Comparison of ENCODE assay signal across 8 cellular contexts in the genomic region with DNA sequence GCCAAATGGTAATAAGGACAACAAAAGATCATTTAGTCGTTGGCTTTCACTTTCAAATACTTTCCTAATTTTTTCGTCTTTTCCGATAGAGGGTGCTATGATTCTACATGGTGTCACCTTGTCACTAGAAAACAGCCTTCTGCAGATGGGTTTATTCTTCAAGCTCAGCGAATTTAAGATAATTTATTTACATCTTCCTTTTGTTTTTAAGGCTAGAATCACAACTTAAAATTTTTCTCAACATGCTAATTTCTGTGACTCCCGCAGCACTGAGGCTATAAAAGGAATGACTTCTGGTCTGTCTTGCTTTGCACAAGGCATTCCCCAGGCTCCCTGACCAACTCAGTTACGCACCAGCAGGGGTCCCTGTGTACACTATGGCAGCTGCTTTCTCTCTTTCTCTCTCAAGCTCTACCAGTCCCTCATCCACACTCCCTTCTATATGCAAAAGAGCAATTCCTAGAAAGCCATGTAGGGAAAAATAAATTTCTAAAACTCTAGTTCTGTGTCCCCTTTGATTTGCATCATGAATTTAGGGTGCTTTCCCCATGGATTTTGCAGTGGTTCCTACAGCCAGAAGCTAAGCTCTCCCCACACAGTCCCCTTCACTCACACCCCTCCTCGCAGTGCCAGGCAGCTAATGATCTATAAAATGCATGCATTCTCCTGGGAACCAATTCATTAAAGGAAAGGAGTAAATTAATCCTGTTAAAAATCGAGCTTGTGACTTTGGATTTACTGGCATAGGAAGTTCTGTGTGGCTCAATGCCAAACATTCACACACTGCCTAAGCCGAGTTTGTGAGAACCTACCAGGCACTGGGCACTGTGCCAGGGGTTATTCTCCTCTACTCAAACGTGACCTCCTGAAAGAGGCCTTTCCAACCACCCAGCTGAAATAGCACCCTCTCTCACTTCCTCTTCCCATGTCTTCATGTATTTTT.
DNase-seq lines count a peak whose midpoint lies in the region; ATAC-seq and TF ChIP-seq lines count a peak whose summit lies in the region.

No MANE protein-coding gene starts in this region.

- TF ChIP-seq EP300 in esophagus muscularis mucosa (IDR thresholded peaks at IDR 0.05): no peak

- 6% methylated on average over 10 of the region's 10 CpGs for WGBS in esophagus muscularis mucosa

- peak overlapping the region; percentile 21 for H3K27ac Mint-ChIP-seq in type B pancreatic cell

- peak; percentile 16 for TF ChIP-seq CTCF in GM20000 (IDR thresholded peaks at IDR 0.05; ENCODE audit: extremely low read depth, missing control alignments)
- peak; percentile 52 to 56 (median 55) for TF ChIP-seq CTCF in esophagus muscularis mucosa (IDR thresholded peaks at IDR 0.05)
- TF ChIP-seq CTCF in type B pancreatic cell (conservative IDR thresholded peaks at IDR 0.05): peak; percentile 82

- H3K27ac ChIP-seq in esophagus muscularis mucosa (replicated peaks in 1 of 4): no peak overlapping the region

- no peaks in the 10 kb centered on the region for H3K27me3 ChIP-seq in esophagus muscularis mucosa

- H3K4me3 ChIP-seq in esophagus muscularis mucosa: peak overlapping the region in 3 of 4 donors; percentile 16 to 42 (median 19)

- H3K4me1 ChIP-seq in esophagus muscularis mucosa: peaks cover 5 to 13% (median 12%) of the 10 kb centered on the region in 4 donors

- intact Hi-C loops in esophagus muscularis mucosa (cut with DNase I): loop anchor here (2.0 kb wide), 1 partner anchor 105 kb away; no protein-coding TSS in a partner anchor

- no peaks in the 10 kb centered on the region for H3K27me3 Mint-ChIP-seq in type B pancreatic cell

- H3K4me3 Mint-ChIP-seq in type B pancreatic cell: peak overlapping the region; percentile 84

- H3K4me1 Mint-ChIP-seq in type B pancreatic cell (ENCODE audit: unreplicated experiment): no peaks in the 10 kb centered on the region

- no peaks in the 10 kb centered on the region for H3K9me3 ChIP-seq in esophagus muscularis mucosa

- peak; percentile 58 for ATAC-seq in HG03558 (IDR thresholded peaks at IDR 0.05; ENCODE audit: extremely low read depth, unreplicated experiment)

- no peaks in the 10 kb centered on the region for H3K36me3 ChIP-seq in esophagus muscularis mucosa

- peaks cover 4% of the 10 kb centered on the region for H3K9me3 Mint-ChIP-seq in type B pancreatic cell

- peak; percentile 90 for DNase-seq in DMS153 (lab: John Stamatoyannopoulos, UW)
- peak; percentile 74 for DNase-seq in GM20000 (ENCODE audit: low spot score)
- peak; percentile 62 for DNase-seq in NCI-H460 (ENCODE audit: extremely low read depth, low read depth)
- peak; percentile 28 to 48 for DNase-seq in activated CD4-positive, alpha-beta T cell treated with anti-CD3 and anti-CD28 coated beads, Interleukin-2, amount 50 U/mL, for 48 hours
- no peak for DNase-seq in esophagus muscularis mucosa (ENCODE audit: extremely low spot score)
- DNase-seq in myocyte (ENCODE audit: low read depth): peak; percentile 79
- no peak for DNase-seq in type B pancreatic cell (ENCODE audit: extremely low spot score, unreplicated experiment)

- no peak for TF ChIP-seq POLR2A in esophagus muscularis mucosa (IDR thresholded peaks at IDR 0.05; ENCODE audit: low read depth)

- no peaks in the 10 kb centered on the region for H3K36me3 Mint-ChIP-seq in type B pancreatic cell

Comparison
In these comparisons a context has a peak if more than half of its experiments do, and no peak if none do; other contexts are left out.
1. DNase-seq: peak in DMS153 (single experiment), GM20000 (single experiment), NCI-H460 (single experiment), activated CD4-positive, alpha-beta T cell treated with anti-CD3 and anti-CD28 coated beads, Interleukin-2, amount 50 U/mL, for 48 hours (2 of 2) and myocyte (single experiment); none in esophagus muscularis mucosa (single experiment) and type B pancreatic cell (single experiment).
2. CTCF ChIP-seq: peak in every context shown above with its lines; median percentile 82 in type B pancreatic cell; 55 in esophagus muscularis mucosa; 16 in GM20000.